In the genomic region with DNA sequence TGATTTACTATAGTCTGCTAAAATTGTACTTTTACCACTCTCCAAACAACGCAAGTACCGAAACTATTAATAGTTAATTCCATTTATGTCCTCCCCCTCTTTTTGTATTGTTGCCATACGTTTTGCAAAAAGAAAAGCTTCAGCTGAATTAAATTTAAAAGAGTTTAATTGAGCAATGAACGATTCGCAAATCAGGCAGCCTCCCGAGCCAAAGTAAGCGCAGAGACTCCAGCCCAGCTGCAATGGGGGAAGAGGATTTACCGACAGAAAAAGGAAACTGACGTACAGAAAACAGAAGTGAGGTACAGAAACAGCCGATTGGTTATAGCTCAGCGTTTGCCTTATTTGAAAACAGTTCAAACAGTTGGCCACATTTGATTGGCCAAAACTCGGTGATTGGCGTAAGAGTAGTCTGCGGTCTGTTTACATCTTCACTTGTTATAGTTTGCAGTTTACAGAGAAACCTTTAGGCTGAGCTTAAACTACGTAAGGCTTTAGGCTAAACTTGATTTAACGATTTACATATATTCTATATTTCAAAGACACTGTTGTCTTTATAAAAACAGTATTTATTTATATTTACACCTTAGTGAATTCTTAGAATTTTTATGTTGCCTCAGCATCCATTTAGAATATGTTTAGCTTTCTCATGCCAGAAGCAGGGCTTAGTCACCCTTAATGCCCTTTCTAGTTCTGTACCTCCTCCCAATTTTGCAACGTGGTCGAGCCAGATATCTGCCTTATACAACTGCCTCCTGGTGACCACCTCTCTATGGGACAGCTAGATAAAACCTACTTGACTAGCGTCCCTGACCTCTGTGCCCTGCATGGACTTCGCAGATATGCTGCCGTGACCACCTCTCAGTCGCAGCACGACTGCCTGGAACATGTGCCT, we compare ENCODE assay signal across 30 cellular contexts. TPM values are rescaled to one million over a fixed set of nuclear protein-coding genes. Genes with fewer than 3 reads are reported as not detected.
A peak's percentile ranks its signal among the peaks of the same experiment; 100 is the strongest.
DNase-seq lines count a peak whose midpoint lies in the region; ATAC-seq, FAIRE-seq and TF ChIP-seq lines count a peak whose summit lies in the region.
"Had no signal": no experiment of that assay in that cellular context is flagged by ENCODE, and none has a peak within 500 bp of the region (broad histone marks: within the 10 kb centered on the region; RNA-seq: fewer than 3 reads in every experiment).

No MANE protein-coding gene starts in this region.

- H3K79me2 ChIP-seq in K562 (ENCODE audit: control insufficient read depth, insufficient read depth, low read length) = no peaks in the 10 kb centered on the region

- H3K27me3 ChIP-seq in K562 (ENCODE audit: control insufficient read depth in 2 of 2, insufficient read depth in 2 of 2, low read length in 2 of 2) = no peaks in the 10 kb centered on the region

- no peaks in the 10 kb centered on the region for H4K20me1 ChIP-seq in K562 (replicated peaks; ENCODE audit: control insufficient read depth, insufficient read depth, low read length)

- peaks cover 10% of the 10 kb centered on the region for H3K9me3 ChIP-seq in K562 (replicated peaks; ENCODE audit: control insufficient read depth, insufficient read depth, low read depth, low read length)
- H3K9me3 ChIP-seq: thoracic aorta had no signal

- TF ChIP-seq POLR2A in K562 (conservative IDR thresholded peaks at IDR 0.05) = peak; percentile 89

- peak; percentile 100 for FAIRE-seq in K562 (lab: Jason Lieb, UNC)
- FAIRE-seq: HepG2, islet of Langerhans, urothelium cell line had no signal

- intact Hi-C loops in K562 (cut with micrococcal nuclease) = loop anchor here (1.0 kb wide), 1 partner anchor 20 kb away; no protein-coding TSS in a partner anchor

- peaks cover 12% of the 10 kb centered on the region for H3K36me3 Mint-ChIP-seq in memory B cell
- H3K36me3 Mint-ChIP-seq: activated naive CD8-positive, alpha-beta T cell; natural killer cell had no signal

- H3K27me3 Mint-ChIP-seq in memory B cell = no peaks in the 10 kb centered on the region
- H3K27me3 Mint-ChIP-seq: activated naive CD8-positive, alpha-beta T cell had no signal

- DNase-seq in EH (ENCODE audit: low read depth) (peak; percentile 73), NCI-H460 (ENCODE audit: extremely low read depth, low read depth) (peak; percentile 94), K562 (ENCODE audit: extremely low read depth in 1 of 4, low spot score in 3 of 4) (peak; percentile 42 to 100 (median 68)), memory B cell (ENCODE audit: low spot score in 2 of 2) (no peak), NCI-H146 treated with DMSO at 0.1 percent for 48 hours (lab: John Stamatoyannopoulos, UW; ENCODE audit: unreplicated experiment) (no peak), KBM-7 (no peak)
- DNase-seq: activated CD4-positive, alpha-beta T cell treated with anti-CD3 and anti-CD28 coated beads for 36 hours; activated CD8-positive, alpha-beta memory T cell treated with anti-CD3 and anti-CD28 coated beads for 24 hours; activated effector memory CD4-positive, alpha-beta T cell treated with Interleukin-2 at 50 U/mL for 16 hours; aorta; DMS79; effector CD4-positive, alpha-beta T cell; foreskin melanocyte; left ventricle myocardium superior; natural killer cell; NCI-H1092; NCI-H187 treated with DMSO at 0.1 percent for 48 hours; NCI-H69; occipital lobe; stimulated activated naive CD8-positive, alpha-beta T cell treated with anti-CD3 and anti-CD28 coated beads, Interleukin-15, Interleukin-2, amounts not matched to agents 100 U/mL and 50 U/mL, for 24 hours had no signal

- peaks cover 3% of the 10 kb centered on the region for H3K4me1 Mint-ChIP-seq in memory B cell
- H3K4me1 Mint-ChIP-seq: activated CD4-positive, alpha-beta T cell treated with anti-CD3 and anti-CD28 coated beads for 36 hours; natural killer cell had no signal

- under 1% methylated on average over 23 of the region's 23 CpGs for WGBS in K562 (ENCODE audit: insufficient coverage, low coverage, missing lambda C conversion rate)

- no peaks in the 10 kb centered on the region for H3K9me3 Mint-ChIP-seq in memory B cell
- H3K9me3 Mint-ChIP-seq: natural killer cell had no signal

- peak overlapping the region; percentile 72 for H2AFZ ChIP-seq in K562 (ENCODE audit: low read depth, low read length)

- peak overlapping the region; percentile 54 for H3K4me2 ChIP-seq in K562 (ENCODE audit: insufficient read depth, low read length)

- no peak overlapping the region for H3K4me3 Mint-ChIP-seq in memory B cell
- H3K4me3 Mint-ChIP-seq: activated CD4-positive, alpha-beta T cell treated with anti-CD3 and anti-CD28 coated beads for 36 hours; activated naive CD8-positive, alpha-beta T cell; natural killer cell had no signal

- ATAC-seq in K562 (peak; percentile 91), memory B cell (ENCODE audit: low read depth) (no peak), GM21717 (IDR thresholded peaks at IDR 0.05; ENCODE audit: unreplicated experiment) (no peak)
- ATAC-seq: activated CD4-positive, alpha-beta T cell treated with anti-CD3 and anti-CD28 coated beads for 36 hours; HepG2; left ventricle myocardium superior; natural killer cell; stimulated activated naive CD8-positive, alpha-beta T cell treated with anti-CD3 and anti-CD28 coated beads, Interleukin-15, Interleukin-2, amounts not matched to agents 100 U/mL and 50 U/mL, for 24 hours had no signal

- peak overlapping the region; percentile 92 for H3K27ac ChIP-seq in K562 (ENCODE audit: extremely low read depth, low read depth, low read length)
- H3K27ac ChIP-seq: HL-60, thoracic aorta had no signal

- H3K36me3 ChIP-seq in K562 (ENCODE audit: control insufficient read depth, insufficient read depth, low read length) = no peaks in the 10 kb centered on the region
- H3K36me3 ChIP-seq: thoracic aorta had no signal

- BruUV-seq in K562 (replicated peaks; lab: Mats Ljungman, UMichigan) = no TSS peak

- TF ChIP-seq RAD21 in K562 (CRISPR knock-in tag; conservative IDR thresholded peaks at IDR 0.05 in 1 of 2, IDR thresholded peaks at IDR 0.05 in 1 of 2) = no peak

- H3K9ac ChIP-seq in K562 (ENCODE audit: insufficient read depth in 1 of 2, low read depth in 2 of 2, low read length in 2 of 2) = peak overlapping the region; percentile 53 to 84; a peak in 3 of 4 replicates

- peak overlapping the region; percentile 5 for H3K27ac Mint-ChIP-seq in memory B cell
- H3K27ac Mint-ChIP-seq: activated CD4-positive, alpha-beta T cell treated with anti-CD3 and anti-CD28 coated beads for 36 hours; activated naive CD8-positive, alpha-beta T cell; natural killer cell had no signal

- no peaks in the 10 kb centered on the region for H3K9me1 ChIP-seq in K562 (ENCODE audit: control insufficient read depth, insufficient read depth, low read length)

- no peak for TF ChIP-seq CTCF in K562 (IDR thresholded peaks at IDR 0.05 in 2 of 3, conservative IDR thresholded peaks at IDR 0.05 in 1 of 3; ENCODE audit: insufficient read depth in 2 of 3, low read depth in 1 of 3, low read length in 3 of 3)

- in situ Hi-C loops in K562 (cut with MboI) (loop anchor here (25.0 kb wide), 1 partner anchor 907 kb away; a partner anchor contains a TSS), KBM-7 (cut with MboI; ENCODE audit: low pct_unique_long_range_greater_than_20kb, low sequenced_read_pairs) (no loop called here)

- peak; percentile 94 for TF ChIP-seq EP300 in K562 (IDR thresholded peaks at IDR 0.05; ENCODE audit: low read length)

- peaks cover 13 to 25% of the 10 kb centered on the region in 2 experiments; a peak in 4 of 5 replicates for H3K4me1 ChIP-seq in K562 (replicated peaks in 1 of 2; ENCODE audit: control insufficient read depth in 2 of 2, insufficient read depth in 2 of 2, low read length in 2 of 2)

- CTCF ChIA-PET in K562 (lab: Yijun Ruan, JAX; ENCODE audit: low intra/inter-chr PET ratio) = interaction anchor here (0.6 kb wide), 1 partner anchor 20 kb away, joined by 3 read pairs; no protein-coding TSS in a partner anchor

- POLR2A ChIA-PET in K562 (lab: Yijun Ruan, JAX) = interaction anchor here (0.6 to 1.8 kb wide), 23 partner anchors 9 to 907 kb away, joined by 3 to 8 read pairs (median 4); a partner anchor contains a TSS

- peak overlapping the region; percentile 27 for H3K4me3 ChIP-seq in K562
- H3K4me3 ChIP-seq: thoracic aorta had no signal

TF ChIP-seq in K562, 482 proteins besides CTCF, POLR2A, EP300 and RAD21 (continues in another document):
- TF ChIP-seq TBP (optimal IDR thresholded peaks at IDR 0.05; ENCODE audit: low read depth, low read length) (peak; percentile 31), RBM17 (IDR thresholded peaks at IDR 0.05; ENCODE audit: borderline replicate concordance, low read depth, low read length) (no peak), STAT5A (IDR thresholded peaks at IDR 0.05; ENCODE audit: borderline replicate concordance, low read length) (peak; percentile 95), ZNF282 (CRISPR knock-in tag; IDR thresholded peaks at IDR 0.05) (no peak), TRIM24 (IDR thresholded peaks at IDR 0.05) (peak; percentile 96 to 97), ZSCAN32 (CRISPR knock-in tag; IDR thresholded peaks at IDR 0.05) (no peak)
- TF ChIP-seq, protein P1, sequence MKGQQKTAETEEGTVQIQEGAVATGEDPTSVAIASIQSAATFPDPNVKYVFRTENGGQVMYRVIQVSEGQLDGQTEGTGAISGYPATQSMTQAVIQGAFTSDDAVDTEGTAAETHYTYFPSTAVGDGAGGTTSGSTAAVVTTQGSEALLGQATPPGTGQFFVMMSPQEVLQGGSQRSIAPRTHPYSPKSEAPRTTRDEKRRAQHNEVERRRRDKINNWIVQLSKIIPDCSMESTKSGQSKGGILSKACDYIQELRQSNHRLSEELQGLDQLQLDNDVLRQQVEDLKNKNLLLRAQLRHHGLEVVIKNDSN (CRISPR knock-in tag; IDR thresholded peaks at IDR 0.05) = peak; percentile 72

RNA-seq across cellular contexts. Expression of a gene that starts 23.8 kb away (rescaled TPM):
- total RNA-seq in NCI-H460 (2014; rRNA removed; shearing (Covaris generic)) = not detected in 2 replicates
- polyA plus RNA-seq in NCI-H460 (2014; cell fraction: nucleus; rRNA removed) = not detected in 2 replicates
- 0.21 and 1.3 TPM in 2 replicates for total RNA-seq in K562 (2011; cell fraction: chromatin; rRNA removed; ENCODE audit: low replicate concordance)
- total RNA-seq in K562 (2011; cell fraction: nucleolus; rRNA removed) = 0.13 and 0.17 TPM in 2 replicates
- 1.3 and 1.9 TPM in 2 replicates for total RNA-seq in K562 (2011; cell fraction: nucleoplasm; rRNA removed)
- total RNA-seq in K562 (2014; rRNA removed) (0.23 and 0.37 TPM in 2 replicates), K562 (2014; rRNA removed; fragmentation: Illumina TruSeq; extraction: Trizol) (0.15 and 0.22 TPM in 2 replicates), K562 (2015; rRNA removed; fragmentation: Illumina TruSeq; extraction: Trizol) (0.18 and 0.23 TPM in 2 replicates), K562 (2021) (0.20 and 0.47 TPM in 2 replicates)
- polyA plus RNA-seq in K562 (2011; rRNA removed) (0.13 and 0.18 TPM in 2 replicates), K562 (2014; fragmentation: Illumina TruSeq; extraction: Trizol) (0.08 and 0.19 TPM in 2 replicates), K562 (2014; fragmentation: Nextera tagmentation; extraction: Ambion mirVana) (under 1 TPM; 0.07 to 0.15 TPM), K562 (2014; rRNA removed) (0.12 and 0.20 TPM in 2 replicates)
- polyA plus RNA-seq in K562 (2011; cell fraction: cytosol; rRNA removed) = 0.04 and 0.12 TPM in 2 replicates
- polyA plus RNA-seq in K562 (2011; cell fraction: nucleus; rRNA removed) = 0.27 and 0.34 TPM in 2 replicates
- 0.12 and 0.33 TPM in 2 replicates for polyA plus RNA-seq in K562 (2012)
- polyA minus RNA-seq in K562 (2011; rRNA and poly(A)+ RNA removed) = 0.28 and 0.48 TPM in 2 replicates
- polyA minus RNA-seq in K562 (2011; cell fraction: cytosol; rRNA and poly(A)+ RNA removed) = not detected in 2 replicates
- polyA minus RNA-seq in K562 (2011; cell fraction: nucleus; rRNA and poly(A)+ RNA removed) = 0.11 and 0.13 TPM in 2 replicates
- total RNA-seq: HepG2, LHCN-M2, RPMI7951, SK-MEL-5 had no signal
- polyA plus RNA-seq: HepG2 had no signal

Comparison
In these comparisons a context has a peak if more than half of its experiments do, and no peak if none do; other contexts are left out.
1. DNase-seq: peak in EH (single experiment), NCI-H460 (single experiment) and K562 (4 of 4); none in memory B cell (0 of 2), NCI-H146 treated with DMSO at 0.1 percent for 48 hours (single experiment) and KBM-7 (single experiment).